In the genomic region with DNA sequence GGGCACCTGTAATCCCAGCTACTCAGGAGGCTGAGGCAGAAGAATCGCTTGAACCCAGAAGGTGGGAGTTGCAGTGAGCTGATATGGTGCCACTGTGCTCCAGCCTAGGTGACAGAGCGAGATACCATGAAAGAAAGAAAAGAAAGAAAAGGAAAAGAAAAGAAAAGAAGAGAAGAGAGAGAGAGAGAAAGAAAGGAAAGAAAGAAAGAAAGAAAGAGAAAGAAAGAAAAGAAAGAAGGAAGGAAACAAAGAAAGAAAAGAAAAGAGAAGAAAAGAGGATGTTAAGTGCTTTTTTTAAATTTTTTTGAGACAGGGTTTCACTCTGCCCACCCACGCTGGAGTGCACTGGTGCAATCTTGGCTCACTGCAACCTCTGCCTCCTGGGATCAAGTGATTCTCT, we compare ENCODE assay signal across 5 cellular contexts.
A peak's percentile ranks its signal among the peaks of the same experiment; 100 is the strongest.
DNase-seq lines count a peak whose midpoint lies in the region; ATAC-seq, FAIRE-seq and TF ChIP-seq lines count a peak whose summit lies in the region.
"Not testable (repeated sequence)": the region's sequence is repeated elsewhere in the genome, so short reads cannot be mapped to it uniquely, and the experiment has no call there.

No MANE protein-coding gene starts in this region.

- not testable (repeated sequence) for H3K4me3 Mint-ChIP-seq in activated T-cell treated with anti-CD3 and anti-CD28 coated beads, Interleukin-2, amount 50 U/mL, for 72 hours; stimulated activated memory B cell treated with anti-CD40 and anti-IgM and Interleukin-4, amounts not matched to agents 10 μg/mL and 1 μg/mL and 100 μg/mL, for 72 hours

- not testable (repeated sequence) for FAIRE-seq in K562 (lab: Jason Lieb, UNC)

- not testable (repeated sequence) for H3K36me3 Mint-ChIP-seq in activated T-cell treated with anti-CD3 and anti-CD28 coated beads, Interleukin-2, amount 50 U/mL, for 72 hours (ENCODE audit: insufficient read depth in 2 of 2)
- H3K36me3 Mint-ChIP-seq in stimulated activated memory B cell treated with anti-CD40 and anti-IgM and Interleukin-4, amounts not matched to agents 10 μg/mL and 1 μg/mL and 100 μg/mL, for 72 hours, result peaks cover 11% of the 10 kb centered on the region

- in situ Hi-C loops in K562 (cut with MboI), result not testable (repeated sequence)

- not testable (repeated sequence) for H3K27ac ChIP-seq in HEK293 (ENCODE audit: extremely low read depth, low read depth, low read length); OCI-LY7 (ENCODE audit: low read depth, low read length, poor library complexity, severe bottlenecking); K562 (ENCODE audit: extremely low read depth, low read depth, low read length)

- peak overlapping the region; percentile 12 for H3K27ac Mint-ChIP-seq in activated T-cell treated with anti-CD3 and anti-CD28 coated beads, Interleukin-2, amount 50 U/mL, for 72 hours
- H3K27ac Mint-ChIP-seq in stimulated activated memory B cell treated with anti-CD40 and anti-IgM and Interleukin-4, amounts not matched to agents 10 μg/mL and 1 μg/mL and 100 μg/mL, for 72 hours, result peak overlapping the region; percentile 4

- peaks cover 16% of the 10 kb centered on the region for H3K4me1 ChIP-seq in HEK293 (ENCODE audit: control insufficient read depth, insufficient read depth, low read length)
- peaks cover 16% of the 10 kb centered on the region for H3K4me1 ChIP-seq in OCI-LY7 (ENCODE audit: insufficient read depth, low read length, poor library complexity, severe bottlenecking)
- not testable (repeated sequence) for H3K4me1 ChIP-seq in K562 (replicated peaks in 1 of 2; ENCODE audit: control insufficient read depth in 2 of 2, insufficient read depth in 2 of 2, low read length in 2 of 2)

- not testable (repeated sequence) for TF ChIP-seq POLR2A in K562 (conservative IDR thresholded peaks at IDR 0.05)

- not testable (repeated sequence) for H3K4me1 Mint-ChIP-seq in activated T-cell treated with anti-CD3 and anti-CD28 coated beads, Interleukin-2, amount 50 U/mL, for 72 hours (ENCODE audit: low read depth)
- H3K4me1 Mint-ChIP-seq in stimulated activated memory B cell treated with anti-CD40 and anti-IgM and Interleukin-4, amounts not matched to agents 10 μg/mL and 1 μg/mL and 100 μg/mL, for 72 hours, result peaks cover 11% of the 10 kb centered on the region

- not testable (repeated sequence) for TF ChIP-seq CTCF in HEK293 (tag by site-specific recombination; IDR thresholded peaks at IDR 0.05); OCI-LY7 (conservative IDR thresholded peaks at IDR 0.05; ENCODE audit: low read length); K562 (IDR thresholded peaks at IDR 0.05 in 2 of 3, conservative IDR thresholded peaks at IDR 0.05 in 1 of 3; ENCODE audit: insufficient read depth in 2 of 3, low read depth in 1 of 3, low read length in 3 of 3)

- H3K9me3 ChIP-seq in HEK293 (ENCODE audit: control insufficient read depth, insufficient read depth, low read depth, low read length); OCI-LY7 (ENCODE audit: low read length); K562 (replicated peaks; ENCODE audit: control insufficient read depth, insufficient read depth, low read depth, low read length): not testable (repeated sequence)

- H3K4me2 ChIP-seq in OCI-LY7 (ENCODE audit: low read length), result peak overlapping the region; percentile 1
- H3K4me2 ChIP-seq in K562 (ENCODE audit: insufficient read depth, low read length), result not testable (repeated sequence)

- not testable (repeated sequence) for H3K36me3 ChIP-seq in HEK293 (ENCODE audit: control insufficient read depth in 2 of 2, insufficient read depth in 1 of 2, low read length in 2 of 2); K562 (ENCODE audit: control insufficient read depth, insufficient read depth, low read length)
- H3K36me3 ChIP-seq in OCI-LY7 (ENCODE audit: insufficient read depth, low read length), result peaks cover 19% of the 10 kb centered on the region

- TF ChIP-seq EP300 in K562 (IDR thresholded peaks at IDR 0.05; ENCODE audit: low read length), result not testable (repeated sequence)

- TF ChIP-seq RAD21 in K562 (CRISPR knock-in tag; conservative IDR thresholded peaks at IDR 0.05 in 1 of 2, IDR thresholded peaks at IDR 0.05 in 1 of 2), result not testable (repeated sequence)

- intact Hi-C loops in OCI-LY7 (cut with micrococcal nuclease; ENCODE audit: unreplicated experiment); K562 (cut with micrococcal nuclease): not testable (repeated sequence)

- not testable (repeated sequence) for H3K9me2 ChIP-seq in OCI-LY7 (ENCODE audit: insufficient read depth, low read length)

- not testable (repeated sequence) for H3K27me3 ChIP-seq in K562 (ENCODE audit: control insufficient read depth in 2 of 2, insufficient read depth in 2 of 2, low read length in 2 of 2)

- not testable (repeated sequence) for H3K79me2 ChIP-seq in OCI-LY7 (ENCODE audit: insufficient read depth, low read depth, low read length); K562 (ENCODE audit: control insufficient read depth, insufficient read depth, low read length)

- DNase-seq in OCI-LY7 (ENCODE audit: low spot score); activated T-cell treated with anti-CD3 and anti-CD28 coated beads, Interleukin-2, amount 50 U/mL, for 72 hours; K562 (ENCODE audit: extremely low read depth in 1 of 4, low spot score in 3 of 4): not testable (repeated sequence)

- not testable (repeated sequence) for H4K20me1 ChIP-seq in OCI-LY7 (ENCODE audit: insufficient read depth, low read length); K562 (replicated peaks; ENCODE audit: control insufficient read depth, insufficient read depth, low read length)

- not testable (repeated sequence) for H3K9ac ChIP-seq in K562 (ENCODE audit: insufficient read depth in 1 of 2, low read depth in 2 of 2, low read length in 2 of 2)

- not testable (repeated sequence) for BruUV-seq in OCI-LY7 (replicated peaks; lab: Mats Ljungman, UMichigan); K562 (replicated peaks; lab: Mats Ljungman, UMichigan)

- not testable (repeated sequence) for H2AFZ ChIP-seq in OCI-LY7 (ENCODE audit: low read length); K562 (ENCODE audit: low read depth, low read length)

- POLR2A ChIA-PET in HEK293 (lab: Yijun Ruan, JAX), result not testable (repeated sequence)
- POLR2A ChIA-PET in OCI-LY7 (lab: Charles Lee) (interaction anchor here (0.6 to 1.0 kb wide), 2 partner anchors 15 to 28 kb away, joined by 3 to 4 read pairs; no protein-coding TSS in a partner anchor), K562 (lab: Yijun Ruan, JAX) (interaction anchor here (0.6 kb wide), 1 partner anchor 422 kb away, joined by 4 read pairs; no protein-coding TSS in a partner anchor)

- CTCF ChIA-PET in HEK293 (lab: Yijun Ruan, JAX), result interaction anchor here (0.6 kb wide), 1 partner anchor 11 kb away, joined by 3 read pairs; no protein-coding TSS in a partner anchor
- CTCF ChIA-PET in OCI-LY7 (lab: Charles Lee; ENCODE audit: unreplicated experiment); K562 (lab: Yijun Ruan, JAX; ENCODE audit: low intra/inter-chr PET ratio): not testable (repeated sequence)

- H3K9me3 Mint-ChIP-seq in activated T-cell treated with anti-CD3 and anti-CD28 coated beads, Interleukin-2, amount 50 U/mL, for 72 hours; stimulated activated memory B cell treated with anti-CD40 and anti-IgM and Interleukin-4, amounts not matched to agents 10 μg/mL and 1 μg/mL and 100 μg/mL, for 72 hours: not testable (repeated sequence)

- not testable (repeated sequence) for H3K4me3 ChIP-seq in HEK293 (ENCODE audit: low read depth, low read length); OCI-LY7 (ENCODE audit: low read depth, low read length, poor library complexity, severe bottlenecking); K562

- WGBS in K562 (ENCODE audit: insufficient coverage, low coverage, missing lambda C conversion rate), result 40% methylated on average over 2 of the region's 3 CpGs

- H3K27me3 Mint-ChIP-seq in activated T-cell treated with anti-CD3 and anti-CD28 coated beads, Interleukin-2, amount 50 U/mL, for 72 hours (ENCODE audit: low read depth); stimulated activated memory B cell treated with anti-CD40 and anti-IgM and Interleukin-4, amounts not matched to agents 10 μg/mL and 1 μg/mL and 100 μg/mL, for 72 hours: not testable (repeated sequence)

- H3K9me1 ChIP-seq in K562 (ENCODE audit: control insufficient read depth, insufficient read depth, low read length), result not testable (repeated sequence)

- not testable (repeated sequence) for ATAC-seq in activated T-cell treated with anti-CD3 and anti-CD28 coated beads, Interleukin-2, amount 50 U/mL, for 72 hours (replicated peaks in 1 of 2); K562; stimulated activated memory B cell treated with anti-CD40 and anti-IgM and Interleukin-4, amounts not matched to agents 10 μg/mL and 1 μg/mL and 100 μg/mL, for 72 hours

TF ChIP-seq in HEK293, 187 proteins besides CTCF, POLR2A, EP300 and RAD21 (continues in another document):
- peak; percentile 78 for TF ChIP-seq ZNF366 (tag by site-specific recombination; conservative IDR thresholded peaks at IDR 0.05)

TF ChIP-seq in K562, 482 proteins besides CTCF, POLR2A, EP300 and RAD21:
- TF ChIP-seq, protein P1, sequence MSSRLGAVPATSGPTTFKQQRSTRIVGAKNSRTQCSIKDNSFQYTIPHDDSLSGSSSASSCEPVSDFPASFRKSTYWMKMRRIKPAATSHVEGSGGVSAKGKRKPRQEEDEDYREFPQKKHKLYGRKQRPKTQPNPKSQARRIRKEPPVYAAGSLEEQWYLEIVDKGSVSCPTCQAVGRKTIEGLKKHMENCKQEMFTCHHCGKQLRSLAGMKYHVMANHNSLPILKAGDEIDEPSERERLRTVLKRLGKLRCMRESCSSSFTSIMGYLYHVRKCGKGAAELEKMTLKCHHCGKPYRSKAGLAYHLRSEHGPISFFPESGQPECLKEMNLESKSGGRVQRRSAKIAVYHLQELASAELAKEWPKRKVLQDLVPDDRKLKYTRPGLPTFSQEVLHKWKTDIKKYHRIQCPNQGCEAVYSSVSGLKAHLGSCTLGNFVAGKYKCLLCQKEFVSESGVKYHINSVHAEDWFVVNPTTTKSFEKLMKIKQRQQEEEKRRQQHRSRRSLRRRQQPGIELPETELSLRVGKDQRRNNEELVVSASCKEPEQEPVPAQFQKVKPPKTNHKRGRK (tag; IDR thresholded peaks at IDR 0.05), result peak; percentile 76
